9 cellular contexts compared by ENCODE assay signal in the genomic region with DNA sequence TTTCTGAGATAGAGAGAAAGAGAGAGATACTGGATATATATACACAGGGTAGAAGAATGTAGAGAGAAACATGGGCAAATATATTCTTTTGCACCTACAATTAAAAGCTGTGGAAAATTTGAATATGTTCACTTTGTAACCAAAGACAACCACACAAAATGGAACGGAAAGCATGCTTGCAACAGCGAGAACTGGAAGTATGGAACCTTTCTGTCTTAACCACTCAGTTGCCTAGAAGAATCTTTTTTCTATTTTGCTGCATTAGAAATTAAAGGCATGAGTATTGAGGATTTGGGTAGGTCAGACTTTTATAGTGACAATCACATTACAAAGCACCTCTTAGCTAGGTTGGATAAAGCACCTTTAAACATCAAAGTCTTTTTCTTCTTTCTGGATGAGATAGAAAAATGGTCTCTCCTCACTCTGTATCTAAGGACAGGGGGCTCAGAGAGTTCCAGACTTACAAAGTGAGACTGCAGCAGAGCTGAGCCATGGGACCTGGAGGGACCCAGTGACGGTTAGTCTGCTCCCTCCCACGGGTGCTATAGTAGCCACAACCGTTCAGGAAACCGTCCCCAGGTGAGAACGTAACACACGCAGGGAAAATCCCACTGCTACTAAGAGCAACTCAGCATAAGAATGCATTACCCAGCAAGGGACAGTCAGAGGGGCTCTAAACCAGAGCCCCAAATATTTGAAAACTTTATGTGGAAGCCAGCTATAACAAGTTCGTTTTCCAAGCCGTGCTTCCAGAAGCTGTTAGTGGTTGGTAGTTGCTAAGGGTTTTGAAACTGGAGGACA.
A peak's percentile ranks its signal among the peaks of the same experiment; 100 is the strongest.
DNase-seq lines count a peak whose midpoint lies in the region; ATAC-seq, FAIRE-seq and TF ChIP-seq lines count a peak whose summit lies in the region.
"Had no signal": no experiment of that assay in that cellular context is flagged by ENCODE, and none has a peak within 500 bp of the region (broad histone marks: within the 10 kb centered on the region; RNA-seq: fewer than 3 reads in every experiment).

No MANE protein-coding gene starts in this region.

- intact Hi-C loops in pancreas (cut with DNase I), result no loop called here

- H3K9me3 ChIP-seq in BLaER1 treated with 17β-estradiol and CSF1 and Interleukin-3, amounts not matched to agents 10 nM and 100 nM (replicated peaks in 1 of 11), result no peaks in the 10 kb centered on the region
- no peaks in the 10 kb centered on the region for H3K9me3 ChIP-seq in pancreas
- H3K9me3 ChIP-seq: prostate gland had no signal

- 62 to 76% methylated on average over 10 of the region's 10 CpGs for WGBS in pancreas, 2 donors

- no peaks in the 10 kb centered on the region for H3K27me3 ChIP-seq in BLaER1 treated with 17β-estradiol and CSF1 and Interleukin-3, amounts not matched to agents 10 nM and 100 nM
- no peaks in the 10 kb centered on the region for H3K27me3 ChIP-seq in pancreas

- H3K4me3 ChIP-seq in BLaER1 treated with 17β-estradiol and CSF1 and Interleukin-3, amounts not matched to agents 10 nM and 100 nM, result peak overlapping the region in 9 of 10 experiments; percentile 0 to 71 (median 54); a peak in 14 of 20 replicates
- no peak overlapping the region for H3K4me3 ChIP-seq in pancreas
- H3K4me3 ChIP-seq: prostate gland had no signal

- peaks cover 2% of the 10 kb centered on the region for H3K4me1 Mint-ChIP-seq in activated naive CD8-positive, alpha-beta T cell treated with anti-CD3 and anti-CD28 coated beads, Interleukin-2, amount 10 ng/mL, durations not matched to agents 7 days and 5 days
- H3K4me1 Mint-ChIP-seq in chondrocyte (ENCODE audit: low read depth), result peaks cover 35% of the 10 kb centered on the region

- TF ChIP-seq CTCF in pancreas (IDR thresholded peaks at IDR 0.05) (no peak), chondrocyte (IDR thresholded peaks at IDR 0.05) (no peak)

- ATAC-seq in GM18858 (IDR thresholded peaks at IDR 0.05; ENCODE audit: unreplicated experiment) (peak; percentile 34), HG03095 (IDR thresholded peaks at IDR 0.05; ENCODE audit: unreplicated experiment) (peak; percentile 37), pancreas (no peak), HG03039 (IDR thresholded peaks at IDR 0.05; ENCODE audit: unreplicated experiment) (no peak), HG03139 (IDR thresholded peaks at IDR 0.05; ENCODE audit: unreplicated experiment) (no peak)
- peak; percentile 16 for ATAC-seq in activated naive CD8-positive, alpha-beta T cell treated with anti-CD3 and anti-CD28 coated beads, Interleukin-2, amount 10 ng/mL, durations not matched to agents 7 days and 5 days (ENCODE audit: low read depth)

- peak overlapping the region; percentile 39 to 92 (median 81) for H3K4me2 ChIP-seq in BLaER1 treated with 17β-estradiol and CSF1 and Interleukin-3, amounts not matched to agents 10 nM and 100 nM

- H3K9ac ChIP-seq in BLaER1 treated with 17β-estradiol and CSF1 and Interleukin-3, amounts not matched to agents 10 nM and 100 nM, result peak overlapping the region in 9 of 11 experiments; percentile 33 to 81 (median 61); a peak in 17 of 22 replicates

- POLR2A ChIA-PET in activated naive CD8-positive, alpha-beta T cell treated with anti-CD3 and anti-CD28 coated beads, Interleukin-2, amount 10 ng/mL, durations not matched to agents 7 days and 5 days (lab: Charles Lee), result interaction anchor here (0.6 to 32.0 kb wide), 10 partner anchors 9 to 642 kb away, joined by 3 to 652 read pairs (median 6); no protein-coding TSS in a partner anchor

- H3K9me3 Mint-ChIP-seq in activated naive CD8-positive, alpha-beta T cell treated with anti-CD3 and anti-CD28 coated beads, Interleukin-2, amount 10 ng/mL, durations not matched to agents 7 days and 5 days, result no peaks in the 10 kb centered on the region
- no peaks in the 10 kb centered on the region for H3K9me3 Mint-ChIP-seq in chondrocyte (ENCODE audit: low read depth)

- peaks cover 32% of the 10 kb centered on the region for H3K36me3 Mint-ChIP-seq in activated naive CD8-positive, alpha-beta T cell treated with anti-CD3 and anti-CD28 coated beads, Interleukin-2, amount 10 ng/mL, durations not matched to agents 7 days and 5 days
- no peaks in the 10 kb centered on the region for H3K36me3 Mint-ChIP-seq in chondrocyte (ENCODE audit: low read depth)

- H3K36me3 ChIP-seq in BLaER1 treated with 17β-estradiol and CSF1 and Interleukin-3, amounts not matched to agents 10 nM and 100 nM, result peaks cover 0 to 95% (median 44%) of the 10 kb centered on the region in 11 experiments; a peak in 14 of 22 replicates
- H3K36me3 ChIP-seq in pancreas, result no peaks in the 10 kb centered on the region
- H3K36me3 ChIP-seq: prostate gland had no signal

- H3K27ac Mint-ChIP-seq in activated naive CD8-positive, alpha-beta T cell treated with anti-CD3 and anti-CD28 coated beads, Interleukin-2, amount 10 ng/mL, durations not matched to agents 7 days and 5 days, result peak overlapping the region; percentile 89
- H3K27ac Mint-ChIP-seq in chondrocyte (ENCODE audit: unreplicated experiment), result no peak overlapping the region

- H3K4me1 ChIP-seq in BLaER1 treated with 17β-estradiol and CSF1 and Interleukin-3, amounts not matched to agents 10 nM and 100 nM, result peaks cover 35 to 98% (median 95%) of the 10 kb centered on the region in 10 experiments
- H3K4me1 ChIP-seq in pancreas, result no peaks in the 10 kb centered on the region
- H3K4me1 ChIP-seq: prostate gland had no signal

- H3K27me3 Mint-ChIP-seq in activated naive CD8-positive, alpha-beta T cell treated with anti-CD3 and anti-CD28 coated beads, Interleukin-2, amount 10 ng/mL, durations not matched to agents 7 days and 5 days, result no peaks in the 10 kb centered on the region
- no peaks in the 10 kb centered on the region for H3K27me3 Mint-ChIP-seq in chondrocyte (ENCODE audit: low read depth)

- peak overlapping the region; percentile 90 for H3K4me3 Mint-ChIP-seq in activated naive CD8-positive, alpha-beta T cell treated with anti-CD3 and anti-CD28 coated beads, Interleukin-2, amount 10 ng/mL, durations not matched to agents 7 days and 5 days
- no peak overlapping the region for H3K4me3 Mint-ChIP-seq in chondrocyte (ENCODE audit: unreplicated experiment)

- no peak for DNase-seq in activated naive CD8-positive, alpha-beta T cell treated with anti-CD3 and anti-CD28 coated beads, Interleukin-2, amount 10 ng/mL, durations not matched to agents 7 days and 5 days
- DNase-seq in pancreas, result no peak
- no peak for DNase-seq in chondrocyte (ENCODE audit: low spot score)

- H4K20me1 ChIP-seq in BLaER1 treated with 17β-estradiol and CSF1 and Interleukin-3, amounts not matched to agents 10 nM and 100 nM, result peaks cover 0 to 86% (median 0%) of the 10 kb centered on the region in 11 experiments; a peak in 7 of 22 replicates

- H3K27ac ChIP-seq in BLaER1 treated with 17β-estradiol and CSF1 and Interleukin-3, amounts not matched to agents 10 nM and 100 nM, result peak overlapping the region in 8 of 11 experiments; percentile 33 to 89 (median 68); a peak in 16 of 22 replicates
- no peak overlapping the region for H3K27ac ChIP-seq in pancreas
- H3K27ac ChIP-seq: prostate gland had no signal

- FAIRE-seq in pancreas (lab: Jason Lieb, UNC), result no peak

Comparison
In these comparisons a context has a peak if more than half of its experiments do, and no peak if none do; other contexts are left out.
1. H3K27ac ChIP-seq: peak in BLaER1 treated with 17β-estradiol and CSF1 and Interleukin-3, amounts not matched to agents 10 nM and 100 nM (8 of 11); none in pancreas (0 of 4).
2. H3K4me3 ChIP-seq: peak in BLaER1 treated with 17β-estradiol and CSF1 and Interleukin-3, amounts not matched to agents 10 nM and 100 nM (9 of 10); none in pancreas (0 of 4).
3. ATAC-seq: peak in GM18858 (single experiment), HG03095 (single experiment) and activated naive CD8-positive, alpha-beta T cell treated with anti-CD3 and anti-CD28 coated beads, Interleukin-2, amount 10 ng/mL, durations not matched to agents 7 days and 5 days (single experiment); none in pancreas (0 of 4), HG03039 (single experiment) and HG03139 (single experiment).